Comparison of ENCODE assay signal across 25 cellular contexts in the genomic region with DNA sequence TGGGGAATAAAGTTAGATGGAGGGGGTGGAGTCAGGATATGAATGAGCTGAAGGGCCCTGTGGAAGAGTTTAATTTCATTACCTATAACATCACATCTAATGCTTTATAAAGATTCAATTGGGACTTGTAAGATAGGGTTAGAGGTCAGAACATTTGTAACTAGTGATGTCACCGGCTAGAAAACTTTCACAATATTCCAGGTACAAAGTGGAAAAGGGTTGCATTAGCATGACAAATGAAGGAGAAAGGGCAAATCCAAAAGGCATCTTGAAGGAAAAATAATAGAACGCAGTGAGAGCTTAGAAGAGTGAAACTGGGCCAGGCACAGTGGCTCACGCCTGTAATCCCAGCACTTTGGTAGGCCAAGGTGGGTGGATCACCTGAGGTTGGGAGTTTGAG.
"Had no signal": no experiment of that assay in that cellular context is flagged by ENCODE, and none has a peak within 500 bp of the region (broad histone marks: within the 10 kb centered on the region; RNA-seq: fewer than 3 reads in every experiment).

No MANE protein-coding gene starts in this region.

- H3K27ac Mint-ChIP-seq: activated CD4-positive, alpha-beta T cell treated with anti-CD3 and anti-CD28 coated beads, Interleukin-2, amount 10 ng/mL, durations not matched to agents 7 days and 5 days; activated CD8-positive, alpha-beta T cell treated with anti-CD3 and anti-CD28 coated beads, Interleukin-2, amount 10 ng/mL, durations not matched to agents 7 days and 5 days; dendritic cell treated with granulocyte-macrophage colony-stimulating factor and Interleukin-4, amounts not matched to agents 40 ng/mL and 50 ng/mL, for 4 days; nephron progenitor cell had no signal

- H3K27me3 Mint-ChIP-seq: activated CD4-positive, alpha-beta T cell treated with anti-CD3 and anti-CD28 coated beads, Interleukin-2, amount 10 ng/mL, durations not matched to agents 7 days and 5 days; dendritic cell treated with granulocyte-macrophage colony-stimulating factor and Interleukin-4, amounts not matched to agents 40 ng/mL and 50 ng/mL, for 4 days; stimulated activated naive CD8-positive, alpha-beta T cell treated with anti-CD3 and anti-CD28 coated beads, Interleukin-15, amount 100 ng/mL, for 72 hours had no signal

- H3K4me3 Mint-ChIP-seq: activated CD4-positive, alpha-beta T cell treated with anti-CD3 and anti-CD28 coated beads, Interleukin-2, amount 10 ng/mL, durations not matched to agents 7 days and 5 days; activated CD8-positive, alpha-beta T cell treated with anti-CD3 and anti-CD28 coated beads, Interleukin-2, amount 10 ng/mL, durations not matched to agents 7 days and 5 days; activated T-cell treated with anti-CD3 and anti-CD28 coated beads, Interleukin-2, amount 50 U/mL, for 4 hours; dendritic cell treated with granulocyte-macrophage colony-stimulating factor and Interleukin-4, amounts not matched to agents 40 ng/mL and 50 ng/mL, for 4 days; nephron progenitor cell; stimulated activated naive CD8-positive, alpha-beta T cell treated with anti-CD3 and anti-CD28 coated beads, Interleukin-15, amount 100 ng/mL, for 72 hours had no signal

- H3K9me3 Mint-ChIP-seq: activated CD4-positive, alpha-beta T cell treated with anti-CD3 and anti-CD28 coated beads, Interleukin-2, amount 10 ng/mL, durations not matched to agents 7 days and 5 days; activated T-cell treated with anti-CD3 and anti-CD28 coated beads, Interleukin-2, amount 50 U/mL, for 4 hours; dendritic cell treated with granulocyte-macrophage colony-stimulating factor and Interleukin-4, amounts not matched to agents 40 ng/mL and 50 ng/mL, for 4 days; stimulated activated naive CD8-positive, alpha-beta T cell treated with anti-CD3 and anti-CD28 coated beads, Interleukin-15, amount 100 ng/mL, for 72 hours had no signal

- H3K4me3 ChIP-seq: adrenal gland, testis, upper lobe of right lung had no signal

- H3K27ac ChIP-seq: testis, upper lobe of right lung had no signal

- FAIRE-seq: bronchial epithelial cell, islet of Langerhans had no signal

- DNase-seq: activated CD4-positive, alpha-beta T cell treated with anti-CD3 and anti-CD28 coated beads, Interleukin-2, amount 10 ng/mL, durations not matched to agents 7 days and 5 days; activated CD4-positive, CD25-positive, alpha-beta regulatory T cell; activated CD8-positive, alpha-beta T cell treated with anti-CD3 and anti-CD28 coated beads, Interleukin-2, amount 10 ng/mL, durations not matched to agents 7 days and 5 days; activated effector memory CD4-positive, alpha-beta T cell treated with Interleukin-2 at 50 U/mL for 16 hours; activated naive CD4-positive, alpha-beta T cell treated with anti-CD3 and anti-CD28 coated beads, Interleukin-2, amount 50 U/mL, for 16 hours; activated T-cell treated with anti-CD3 and anti-CD28 coated beads, Interleukin-2, amount 50 U/mL, for 4 hours; adrenal gland; effector CD8-positive, alpha-beta T cell; foreskin fibroblast; glutamatergic neuron; hippocampal formation; left cardiac atrium; midbrain; nephron progenitor cell; nucleus accumbens; posterior cingulate gyrus; stimulated activated CD4-positive, alpha-beta T cell treated with anti-CD3 and anti-CD28 coated beads, Interleukin-2, amount 100 ng/mL, for 48 hours; stimulated activated naive CD8-positive, alpha-beta T cell treated with anti-CD3 and anti-CD28 coated beads, Interleukin-15, amount 100 ng/mL, for 72 hours; T-helper 1 cell; T1000; testis; upper lobe of right lung had no signal

- ATAC-seq: activated CD8-positive, alpha-beta T cell treated with anti-CD3 and anti-CD28 coated beads, Interleukin-2, amount 10 ng/mL, durations not matched to agents 7 days and 5 days; activated T-cell treated with anti-CD3 and anti-CD28 coated beads, Interleukin-2, amount 50 U/mL, for 4 hours; left cardiac atrium; stimulated activated naive CD8-positive, alpha-beta T cell treated with anti-CD3 and anti-CD28 coated beads, Interleukin-15, amount 100 ng/mL, for 72 hours; upper lobe of right lung had no signal

- H3K9me3 ChIP-seq: adrenal gland, testis, upper lobe of right lung had no signal

- H3K27me3 ChIP-seq: adrenal gland, testis, upper lobe of right lung had no signal
